Comparison of ENCODE assay signal across 22 cellular contexts in the genomic region with DNA sequence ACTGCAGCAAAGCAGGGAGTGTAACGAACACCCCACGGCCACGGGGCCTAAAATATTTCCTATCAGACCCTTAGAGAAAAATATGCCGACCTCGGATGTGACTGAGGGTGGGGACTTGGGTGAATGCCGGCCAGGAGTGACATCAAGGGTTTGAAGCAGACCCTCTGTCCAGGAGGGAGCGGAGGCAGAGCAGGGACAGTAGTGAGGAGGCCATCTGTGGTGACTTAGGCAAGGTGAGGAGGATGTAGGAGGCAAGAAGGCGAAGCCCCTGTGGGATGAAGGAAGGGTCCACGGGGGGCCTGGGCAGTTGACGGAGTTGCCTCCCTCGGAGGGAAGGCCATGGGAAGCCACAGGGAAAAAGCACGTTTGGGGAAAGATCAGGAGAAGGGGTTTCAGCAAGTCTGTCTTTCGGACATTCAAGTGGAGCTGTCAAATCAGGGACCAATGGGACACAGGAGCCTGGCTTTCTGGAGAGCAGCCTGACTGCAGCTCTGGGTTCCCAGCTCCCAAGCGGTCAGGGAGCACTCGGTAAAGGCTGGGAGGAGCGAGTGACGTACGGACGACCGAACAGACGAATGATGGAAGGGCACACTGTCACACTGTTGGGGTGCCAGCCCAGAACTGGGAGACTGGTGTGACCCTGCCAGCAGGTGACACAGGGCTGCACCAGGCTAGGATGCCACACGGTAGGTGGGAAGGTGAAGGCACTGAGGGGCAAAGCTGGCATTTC.
DNase-seq lines count a peak whose midpoint lies in the region; FAIRE-seq and TF ChIP-seq lines count a peak whose summit lies in the region.
"Had no signal": no experiment of that assay in that cellular context is flagged by ENCODE, and none has a peak within 500 bp of the region (broad histone marks: within the 10 kb centered on the region; RNA-seq: fewer than 3 reads in every experiment).

No MANE protein-coding gene starts in this region.

- no peaks in the 10 kb centered on the region for H3K36me3 ChIP-seq in H7 (replicated peaks; ENCODE audit: control insufficient read depth, insufficient read depth, low read length)
- peaks cover 24% of the 10 kb centered on the region for H3K36me3 ChIP-seq in astrocyte (ENCODE audit: insufficient read depth, low read length)
- peaks cover 91% of the 10 kb centered on the region for H3K36me3 ChIP-seq in osteoblast (ENCODE audit: insufficient read depth, low read length)

- intact Hi-C loops in lower leg skin (cut with DNase I; ENCODE audit: low total_unique reads) = loop anchor here (10.0 kb wide), 2 partner anchors 74 to 284 kb away; partner anchors contain the start of gene MOK

- H3K9me3 ChIP-seq in astrocyte (ENCODE audit: insufficient read depth, low read depth, low read length) = no peaks in the 10 kb centered on the region
- no peaks in the 10 kb centered on the region for H3K9me3 ChIP-seq in osteoblast (ENCODE audit: low read depth, low read length)
- H3K9me3 ChIP-seq: BE2C had no signal

- peak; percentile 33 for DNase-seq in H7
- no peak for DNase-seq in astrocyte (ENCODE audit: low read depth)
- DNase-seq in endothelial cell (ENCODE audit: low spot score) = no peak
- peak; percentile 87 for DNase-seq in osteoblast (ENCODE audit: insufficient read length, low spot score, missing footprints)
- DNase-seq in KBM-7 = no peak
- no peak for DNase-seq in T-helper 2 cell
- DNase-seq in lower leg skin (ENCODE audit: low spot score in 2 of 2) = no peak
- DNase-seq: BE2C; COR-L47; DMS 273 treated with DMSO at 0.1 percent for 48 hours; H9; HFFc6; KG1; NCI-H1092 treated with DMSO at 0.1 percent for 48 hours; NCI-H1436 treated with DMSO at 0.1 percent for 48 hours; NCI-H2029 treated with DMSO at 0.1 percent for 48 hours; NCI-H345; NCI-H524; NCI-H774; NK-92 treated with Interleukin-12 subunit alpha and Interleukin-12 subunit beta, amount 100 ng/mL, for 24 hours; Right ventricle myocardium superior had no signal

- no peaks in the 10 kb centered on the region for H3K27me3 ChIP-seq in H7 (ENCODE audit: control insufficient read depth, insufficient read depth, low read length)
- H3K27me3 ChIP-seq in astrocyte (ENCODE audit: insufficient read depth, low read length) = no peaks in the 10 kb centered on the region
- H3K27me3 ChIP-seq in osteoblast (ENCODE audit: insufficient read depth, low read length) = no peaks in the 10 kb centered on the region
- H3K27me3 ChIP-seq: BE2C had no signal

- peak overlapping the region; percentile 21 for H3K4me3 Mint-ChIP-seq in astrocyte (ENCODE audit: unreplicated experiment)
- peak overlapping the region; percentile 50 for H3K4me3 Mint-ChIP-seq in endothelial cell (ENCODE audit: unreplicated experiment)
- H3K4me3 Mint-ChIP-seq: H9, HFFc6 had no signal

- H3K36me3 Mint-ChIP-seq in astrocyte (ENCODE audit: low read depth, unreplicated experiment) (peaks cover 6% of the 10 kb centered on the region), endothelial cell (ENCODE audit: low read depth, unreplicated experiment) (peaks cover 5% of the 10 kb centered on the region)

- H3K27ac ChIP-seq in astrocyte (ENCODE audit: low read depth, low read length) (no peak overlapping the region), osteoblast (ENCODE audit: low read depth, low read length) (peak overlapping the region; percentile 1)

- H3K27me3 Mint-ChIP-seq in astrocyte (ENCODE audit: low read depth, unreplicated experiment) (peaks cover 8% of the 10 kb centered on the region), endothelial cell (ENCODE audit: unreplicated experiment) (peaks cover 4% of the 10 kb centered on the region)

- H3K4me2 ChIP-seq in astrocyte (ENCODE audit: low read length) = no peak overlapping the region
- H3K4me2 ChIP-seq in osteoblast (ENCODE audit: insufficient read depth, low read length) = no peak overlapping the region

- H3K9ac ChIP-seq in astrocyte (ENCODE audit: low read length) = no peak overlapping the region

- TF ChIP-seq CTCF in astrocyte (IDR thresholded peaks at IDR 0.05; ENCODE audit: insufficient read depth, low read depth, low read length) = no peak
- TF ChIP-seq CTCF in endothelial cell (IDR thresholded peaks at IDR 0.05; ENCODE audit: unreplicated experiment) = no peak
- no peak for TF ChIP-seq CTCF in osteoblast (IDR thresholded peaks at IDR 0.05; ENCODE audit: extremely low read depth, low read depth, low read length)
- TF ChIP-seq CTCF in lower leg skin (IDR thresholded peaks at IDR 0.05) = no peak

- TF ChIP-seq POLR2A in lower leg skin (IDR thresholded peaks at IDR 0.05) = no peak

- in situ Hi-C loops in KBM-7 (cut with MboI; ENCODE audit: low pct_unique_long_range_greater_than_20kb, low sequenced_read_pairs) = no loop called here

- H2AFZ ChIP-seq in astrocyte (ENCODE audit: low read depth, low read length) = no peak overlapping the region
- H2AFZ ChIP-seq in osteoblast (ENCODE audit: low read length) = no peak overlapping the region

- H3K4me1 ChIP-seq in astrocyte (ENCODE audit: insufficient read depth, low read length) (peaks cover 13% of the 10 kb centered on the region), osteoblast (ENCODE audit: insufficient read depth, low read length) (peaks cover 18% of the 10 kb centered on the region)

- H4K20me1 ChIP-seq in astrocyte (ENCODE audit: insufficient read depth, low read length) (no peaks in the 10 kb centered on the region), osteoblast (ENCODE audit: insufficient read depth, low read length) (peaks cover 37% of the 10 kb centered on the region)

- no peaks in the 10 kb centered on the region for H3K4me1 Mint-ChIP-seq in astrocyte (ENCODE audit: low read depth, unreplicated experiment)
- peaks cover 6% of the 10 kb centered on the region for H3K4me1 Mint-ChIP-seq in endothelial cell (ENCODE audit: unreplicated experiment)

- H3K27ac Mint-ChIP-seq in astrocyte (ENCODE audit: unreplicated experiment) (no peak overlapping the region), endothelial cell (ENCODE audit: unreplicated experiment) (peak overlapping the region; percentile 32)
- H3K27ac Mint-ChIP-seq: HFFc6 had no signal

- no peak for FAIRE-seq in astrocyte (lab: Jason Lieb, UNC)
- FAIRE-seq: RCC 7860 had no signal

- peaks cover 20% of the 10 kb centered on the region for H3K79me2 ChIP-seq in astrocyte (ENCODE audit: insufficient read depth, low read length)
- H3K79me2 ChIP-seq in osteoblast (ENCODE audit: insufficient read depth, low read length) = peaks cover 70% of the 10 kb centered on the region

- H3K9me3 Mint-ChIP-seq in astrocyte (ENCODE audit: unreplicated experiment) (no peaks in the 10 kb centered on the region), endothelial cell (ENCODE audit: unreplicated experiment) (no peaks in the 10 kb centered on the region)
- H3K9me3 Mint-ChIP-seq: H9, HFFc6 had no signal

- WGBS in lower leg skin, 2 donors = 87 to 90% methylated on average over 22 of the region's 22 CpGs

- no peak overlapping the region for H3K4me3 ChIP-seq in H7 (ENCODE audit: insufficient read depth, low read depth, low read length)
- no peak overlapping the region for H3K4me3 ChIP-seq in astrocyte (ENCODE audit: insufficient read depth, low read depth, low read length)
- H3K4me3 ChIP-seq in osteoblast (ENCODE audit: insufficient read depth, low read length) = no peak overlapping the region
- H3K4me3 ChIP-seq in lower leg skin (ENCODE audit: low read depth, poor library complexity, severe bottlenecking) = no peak overlapping the region

Comparison
In these comparisons a context has a peak if more than half of its experiments do, and no peak if none do; other contexts are left out.
1. DNase-seq: peak in H7 (single experiment) and osteoblast (single experiment); none in astrocyte (single experiment), endothelial cell (single experiment), KBM-7 (single experiment), T-helper 2 cell (0 of 5) and lower leg skin (0 of 2).